ENCODE assay signal across 1 cellular context in the genomic region with DNA sequence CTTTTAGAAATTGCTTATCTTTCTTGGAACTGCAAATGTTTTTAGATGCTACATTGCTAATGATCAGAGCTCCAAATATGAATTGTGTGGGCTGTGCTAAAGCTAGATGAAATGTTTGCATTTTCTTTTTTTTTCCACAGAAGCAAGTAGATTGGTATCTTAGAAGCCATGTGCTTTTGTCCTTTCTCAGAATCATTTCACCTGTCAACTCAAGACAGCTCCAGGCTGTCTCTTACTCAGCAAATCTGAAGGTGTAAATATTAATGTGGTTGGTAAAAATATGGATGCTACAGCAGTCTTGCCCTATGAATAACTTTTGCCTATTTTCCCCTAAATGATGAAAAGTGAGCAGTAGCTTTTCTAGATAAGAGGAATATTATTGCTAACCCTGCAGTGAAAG.
A peak's percentile ranks its signal among the peaks of the same experiment; 100 is the strongest.
TF ChIP-seq lines count a peak whose summit lies in the region.

No MANE protein-coding gene starts in this region.

TF ChIP-seq in HepG2, 621 proteins besides CTCF, POLR2A, EP300 and RAD21:
- TF ChIP-seq, protein P1, sequence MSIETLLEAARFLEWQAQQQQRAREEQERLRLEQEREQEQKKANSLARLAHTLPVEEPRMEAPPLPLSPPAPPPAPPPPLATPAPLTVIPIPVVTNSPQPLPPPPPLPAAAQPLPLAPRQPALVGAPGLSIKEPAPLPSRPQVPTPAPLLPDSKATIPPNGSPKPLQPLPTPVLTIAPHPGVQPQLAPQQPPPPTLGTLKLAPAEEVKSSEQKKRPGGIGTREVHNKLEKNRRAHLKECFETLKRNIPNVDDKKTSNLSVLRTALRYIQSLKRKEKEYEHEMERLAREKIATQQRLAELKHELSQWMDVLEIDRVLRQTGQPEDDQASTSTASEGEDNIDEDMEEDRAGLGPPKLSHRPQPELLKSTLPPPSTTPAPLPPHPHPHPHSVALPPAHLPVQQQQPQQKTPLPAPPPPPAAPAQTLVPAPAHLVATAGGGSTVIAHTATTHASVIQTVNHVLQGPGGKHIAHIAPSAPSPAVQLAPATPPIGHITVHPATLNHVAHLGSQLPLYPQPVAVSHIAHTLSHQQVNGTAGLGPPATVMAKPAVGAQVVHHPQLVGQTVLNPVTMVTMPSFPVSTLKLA (IDR thresholded peaks at IDR 0.05) = peak; percentile 67
- TF ChIP-seq STAT5B (CRISPR knock-in tag; IDR thresholded peaks at IDR 0.05) = no peak
